Comparison of ENCODE assay signal across 9 cellular contexts in genomic region chr11:45285931-45286632, GRCh38. TPM values are rescaled to one million over a fixed set of nuclear protein-coding genes. Genes with fewer than 3 reads are reported as not detected.
DNase-seq lines count a peak whose midpoint lies in the region; ATAC-seq and TF ChIP-seq lines count a peak whose summit lies in the region.
"Had no signal": no experiment of that assay in that cellular context is flagged by ENCODE, and none has a peak within 500 bp of the region (broad histone marks: within the 10 kb centered on the region; RNA-seq: fewer than 3 reads in every experiment).

Gene SYT13, minus strand, starts transcription at chr11:45286341. Its CDS starts 134 bp downstream, at chr11:45286207.

- H3K79me2 ChIP-seq in osteoblast (ENCODE audit: insufficient read depth, low read length) = no peaks in the 10 kb centered on the region

- no peak for TF ChIP-seq CTCF in osteoblast (IDR thresholded peaks at IDR 0.05; ENCODE audit: extremely low read depth, low read depth, low read length)

- H3K9me3 ChIP-seq in osteoblast (ENCODE audit: low read depth, low read length) = peaks cover 7% of the 10 kb centered on the region

- no peak within 1 kb of the TSS for H3K27ac ChIP-seq in osteoblast (ENCODE audit: low read depth, low read length)
- H3K27ac ChIP-seq: PC-9 had no signal

- H3K4me1 ChIP-seq in osteoblast (ENCODE audit: insufficient read depth, low read length) = peaks cover 4% of the 10 kb centered on the region

- H3K27me3 ChIP-seq in osteoblast (ENCODE audit: insufficient read depth, low read length) = peaks cover 42% of the 10 kb centered on the region

- H3K4me2 ChIP-seq in osteoblast (ENCODE audit: insufficient read depth, low read length) = no peak within 1 kb of the TSS
- H3K4me2 ChIP-seq: PC-9 had no signal

- intact Hi-C loops in Right ventricle myocardium superior (cut with DNase I) = no loop called here
- intact Hi-C loops in sciatic nerve (cut with DNase I) = no loop called here

- DNase-seq in Daoy (ENCODE audit: low read depth) = peak; percentile 51
- peak; percentile 51 to 92 for DNase-seq in NCI-H526 (lab: John Stamatoyannopoulos, UW)
- DNase-seq in Right ventricle myocardium superior = no peak
- DNase-seq in osteoblast (ENCODE audit: insufficient read length, low spot score, missing footprints) = peak; percentile 81
- no peak for DNase-seq in activated CD4-positive, CD25-positive, alpha-beta regulatory T cell treated with anti-CD3 and anti-CD28 coated beads, Interleukin-2, amount 50 U/mL, for 72 hours
- no peak for DNase-seq in activated CD4-positive, alpha-beta T cell treated with anti-CD3 and anti-CD28 coated beads for 4 hours
- no peak for DNase-seq in sciatic nerve (ENCODE audit: low spot score)
- DNase-seq: PC-9 had no signal

- H2AFZ ChIP-seq in osteoblast (ENCODE audit: low read length) = no peak within 1 kb of the TSS
- H2AFZ ChIP-seq: PC-9 had no signal

- peak; percentile 94 for ATAC-seq in Right ventricle myocardium superior (ENCODE audit: poor library complexity)
- no peak for ATAC-seq in HG03565 (IDR thresholded peaks at IDR 0.05; ENCODE audit: unreplicated experiment)
- ATAC-seq in sciatic nerve = no peak

- H3K36me3 ChIP-seq in osteoblast (ENCODE audit: insufficient read depth, low read length) = no peaks in the 10 kb centered on the region

- H4K20me1 ChIP-seq in osteoblast (ENCODE audit: insufficient read depth, low read length) = no peaks in the 10 kb centered on the region

- H3K4me3 ChIP-seq in osteoblast (ENCODE audit: insufficient read depth, low read length) = no peak within 1 kb of the TSS
- H3K4me3 ChIP-seq: PC-9 had no signal

RNA-seq across cellular contexts. Expression of gene SYT13, which starts in this region (rescaled TPM):
- total RNA-seq in Daoy (2014; rRNA removed; shearing (Covaris generic)) = 0.91 and 2.6 TPM in 2 replicates
- 6.4 TPM for total RNA-seq in Right ventricle myocardium superior
- total RNA-seq in osteoblast = under 0.01 TPM in 2 replicates
- total RNA-seq in sciatic nerve = not detected
- total RNA-seq: PC-9 had no signal

Comparison
In these comparisons a context has a peak if more than half of its experiments do, and no peak if none do; other contexts are left out.
1. Peak in DNase-seq in osteoblast; RNA of the gene not detected or under 1 TPM.
2. DNase-seq: peak in Daoy (single experiment) and NCI-H526 (2 of 2); none in Right ventricle myocardium superior (single experiment), activated CD4-positive, CD25-positive, alpha-beta regulatory T cell treated with anti-CD3 and anti-CD28 coated beads, Interleukin-2, amount 50 U/mL, for 72 hours (single experiment), activated CD4-positive, alpha-beta T cell treated with anti-CD3 and anti-CD28 coated beads for 4 hours (0 of 2) and sciatic nerve (single experiment).